In the genomic region with DNA sequence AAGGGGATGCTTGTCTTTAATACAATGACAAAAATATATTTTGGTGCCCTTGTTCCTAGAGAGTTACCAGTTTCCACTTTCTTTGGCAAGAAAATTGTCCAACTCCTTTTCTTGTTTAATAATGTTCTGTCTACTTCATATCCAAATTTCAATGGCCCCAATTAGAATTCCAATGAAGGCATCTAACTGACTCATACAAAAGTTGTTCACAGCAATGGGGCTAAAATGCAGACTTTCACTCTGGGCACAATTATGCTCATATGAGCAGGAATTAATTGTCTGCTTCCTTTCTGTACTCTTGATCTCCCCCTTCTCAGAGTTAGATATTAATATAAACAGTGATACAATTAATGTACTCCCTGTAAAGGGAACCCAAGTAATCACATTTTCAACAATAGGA, we compare ENCODE assay signal across 13 cellular contexts. TPM values are rescaled to one million over a fixed set of nuclear protein-coding genes. Genes with fewer than 3 reads are reported as not detected.
A peak's percentile ranks its signal among the peaks of the same experiment; 100 is the strongest.
DNase-seq lines count a peak whose midpoint lies in the region; ATAC-seq, FAIRE-seq and TF ChIP-seq lines count a peak whose summit lies in the region.
"Had no signal": no experiment of that assay in that cellular context is flagged by ENCODE, and none has a peak within 500 bp of the region (broad histone marks: within the 10 kb centered on the region; RNA-seq: fewer than 3 reads in every experiment).

No MANE protein-coding gene starts in this region.

- H3K4me3 Mint-ChIP-seq in astrocyte (ENCODE audit: unreplicated experiment): no peak overlapping the region

- H3K4me1 Mint-ChIP-seq in astrocyte (ENCODE audit: low read depth, unreplicated experiment): peaks cover 14% of the 10 kb centered on the region

- DNase-seq in GM04504 (ENCODE audit: low read depth): peak; percentile 1
- DNase-seq in astrocyte (ENCODE audit: low read depth): peak; percentile 23
- peak; percentile 14 for DNase-seq in kidney glomerular epithelial cell (lab: John Stamatoyannopoulos, UW)
- no peak for DNase-seq in smooth muscle cell (lab: John Stamatoyannopoulos, UW; ENCODE audit: unreplicated experiment)
- DNase-seq in activated T-cell treated with anti-CD3 and anti-CD28 coated beads for 4 hours: no peak
- DNase-seq in SJCRH30: no peak
- DNase-seq: activated gamma-delta T cell treated with Interleukin-2 at 50 U/mL for 16 hours, glutamatergic neuron, NCI-H1048, NCI-H2171 treated with DMSO at 0.1 percent for 48 hours, occipital lobe had no signal

- H3K27me3 ChIP-seq in astrocyte (ENCODE audit: insufficient read depth, low read length) (no peaks in the 10 kb centered on the region), smooth muscle cell (ENCODE audit: low read depth) (no peaks in the 10 kb centered on the region), SJCRH30 (0 out of 2 replicates have a peak, but pooled peaks cover 2% of the 10 kb centered on the region)
- H3K27me3 ChIP-seq: SJSA1 had no signal

- H3K4me2 ChIP-seq in astrocyte (ENCODE audit: low read length) (no peak overlapping the region), smooth muscle cell (no peak overlapping the region)

- peaks cover 4% of the 10 kb centered on the region for H3K9me3 Mint-ChIP-seq in astrocyte (ENCODE audit: unreplicated experiment)

- no peak overlapping the region for H2AFZ ChIP-seq in astrocyte (ENCODE audit: low read depth, low read length)
- H2AFZ ChIP-seq in smooth muscle cell (ENCODE audit: low read depth): no peak overlapping the region

- no peaks in the 10 kb centered on the region for H3K27me3 Mint-ChIP-seq in astrocyte (ENCODE audit: low read depth, unreplicated experiment)

- FAIRE-seq in astrocyte (lab: Jason Lieb, UNC): no peak

- H3K79me2 ChIP-seq in astrocyte (ENCODE audit: insufficient read depth, low read length): no peaks in the 10 kb centered on the region
- no peaks in the 10 kb centered on the region for H3K79me2 ChIP-seq in smooth muscle cell (ENCODE audit: low read depth)

- TF ChIP-seq CTCF in astrocyte (IDR thresholded peaks at IDR 0.05; ENCODE audit: insufficient read depth, low read depth, low read length) (no peak), smooth muscle cell (IDR thresholded peaks at IDR 0.05; ENCODE audit: borderline replicate concordance, insufficient read depth, poor library complexity, severe bottlenecking) (no peak)

- no peaks in the 10 kb centered on the region for H3K4me1 ChIP-seq in astrocyte (ENCODE audit: insufficient read depth, low read length)
- H3K4me1 ChIP-seq in smooth muscle cell (ENCODE audit: low read depth): peaks cover 5% of the 10 kb centered on the region
- no peaks in the 10 kb centered on the region; the same call in 1 of the 2 replicates for H3K4me1 ChIP-seq in SJCRH30

- H3K9me3 ChIP-seq in astrocyte (ENCODE audit: insufficient read depth, low read depth, low read length): no peaks in the 10 kb centered on the region
- no peaks in the 10 kb centered on the region for H3K9me3 ChIP-seq in smooth muscle cell (replicated peaks; ENCODE audit: low read depth)
- H3K9me3 ChIP-seq in SJCRH30 (replicated peaks): no peaks in the 10 kb centered on the region
- H3K9me3 ChIP-seq: SJSA1 had no signal

- no peak overlapping the region for H3K9ac ChIP-seq in astrocyte (ENCODE audit: low read length)
- no peak overlapping the region for H3K9ac ChIP-seq in smooth muscle cell (ENCODE audit: low read depth)

- H3F3A ChIP-seq in smooth muscle cell (ENCODE audit: low read depth): no peaks in the 10 kb centered on the region

- H3K4me3 ChIP-seq in astrocyte (ENCODE audit: insufficient read depth, low read depth, low read length): no peak overlapping the region
- H3K4me3 ChIP-seq in smooth muscle cell: peak overlapping the region; percentile 33
- H3K4me3 ChIP-seq in SJCRH30: no peak overlapping the region
- H3K4me3 ChIP-seq: SJSA1 had no signal

- ATAC-seq in GM18517 (IDR thresholded peaks at IDR 0.05; ENCODE audit: unreplicated experiment): no peak

- H3K27ac ChIP-seq in astrocyte (ENCODE audit: low read depth, low read length) (no peak overlapping the region), smooth muscle cell (ENCODE audit: low read depth) (no peak overlapping the region), SJCRH30 (no peak overlapping the region)
- H3K27ac ChIP-seq: SJSA1 had no signal

- no peak overlapping the region for H3K27ac Mint-ChIP-seq in astrocyte (ENCODE audit: unreplicated experiment)

- H3K36me3 Mint-ChIP-seq in astrocyte (ENCODE audit: low read depth, unreplicated experiment): no peaks in the 10 kb centered on the region

- H3K36me3 ChIP-seq in astrocyte (ENCODE audit: insufficient read depth, low read length): no peaks in the 10 kb centered on the region
- no peaks in the 10 kb centered on the region for H3K36me3 ChIP-seq in smooth muscle cell (ENCODE audit: low read depth)
- no peaks in the 10 kb centered on the region for H3K36me3 ChIP-seq in SJCRH30
- H3K36me3 ChIP-seq: SJSA1 had no signal

- H4K20me1 ChIP-seq in astrocyte (ENCODE audit: insufficient read depth, low read length): no peaks in the 10 kb centered on the region
- no peaks in the 10 kb centered on the region for H4K20me1 ChIP-seq in smooth muscle cell (ENCODE audit: low read depth)

RNA-seq across cellular contexts. Expression of a gene that starts 42.1 kb away (rescaled TPM):
- 56.3 and 56.4 TPM in 2 replicates for total RNA-seq in astrocyte
- total RNA-seq in smooth muscle cell: 38.0 and 40.7 TPM in 2 replicates
- polyA plus RNA-seq in smooth muscle cell: 65.3 and 68.0 TPM in 2 replicates
- 15.8 and 16.3 TPM in 2 replicates for total RNA-seq in SJCRH30 (2014; rRNA removed; shearing (Covaris generic))

Comparison
In these comparisons a context has a peak if more than half of its experiments do, and no peak if none do; other contexts are left out.
1. DNase-seq: peak in GM04504 (single experiment), astrocyte (single experiment) and kidney glomerular epithelial cell (single experiment); none in smooth muscle cell (single experiment), activated T-cell treated with anti-CD3 and anti-CD28 coated beads for 4 hours (single experiment) and SJCRH30 (0 of 2).